Comparison of ENCODE assay signal across 8 cellular contexts in the genomic region with DNA sequence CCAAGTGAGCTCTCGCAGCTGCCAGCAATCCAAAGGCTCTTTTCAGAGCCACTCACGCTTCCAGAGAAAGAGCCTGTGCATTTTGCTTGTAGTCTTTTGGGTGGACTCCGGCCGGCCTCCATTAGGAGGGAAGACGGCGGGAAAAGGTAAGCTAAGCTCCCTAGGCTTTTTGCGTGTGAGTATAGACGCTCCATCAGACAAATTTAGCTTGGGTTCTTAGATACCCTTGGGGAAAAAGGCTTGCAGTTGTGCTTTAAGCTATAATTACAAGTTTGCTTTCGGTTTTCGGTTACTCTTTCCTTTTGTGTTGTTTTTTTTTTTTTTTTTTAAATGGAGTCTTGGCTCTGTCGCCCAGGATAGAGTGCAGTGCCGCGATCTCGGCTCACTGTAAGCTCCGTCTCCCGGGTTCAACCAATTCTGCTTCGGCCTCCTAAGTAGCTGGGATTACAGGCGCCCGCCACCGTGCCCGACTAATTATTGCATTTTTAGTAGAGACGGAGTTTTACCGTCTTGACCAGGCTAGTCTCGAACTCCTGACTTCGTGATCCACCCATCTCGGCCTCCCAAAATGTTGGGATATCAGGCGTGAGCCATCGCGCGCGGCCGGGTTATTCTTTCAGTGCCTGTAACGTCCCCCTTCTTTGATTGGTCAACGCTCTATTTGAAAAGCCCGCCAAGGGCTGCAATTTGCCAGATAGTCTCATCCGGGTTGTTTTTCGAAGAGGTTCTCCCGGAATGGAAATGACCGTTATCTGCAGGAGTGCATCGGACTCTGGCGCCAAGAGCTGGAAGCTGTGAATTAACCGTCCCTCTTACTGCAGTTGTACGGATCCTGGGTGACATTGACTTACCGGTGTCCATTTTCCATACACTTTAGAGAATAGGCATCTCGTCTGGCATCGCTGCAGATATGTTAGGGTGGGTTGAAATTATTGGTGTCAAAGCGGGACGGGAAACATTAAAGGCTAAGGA.
A peak's percentile ranks its signal among the peaks of the same experiment; 100 is the strongest.
DNase-seq lines count a peak whose midpoint lies in the region; ATAC-seq and TF ChIP-seq lines count a peak whose summit lies in the region.

No MANE protein-coding gene starts in this region.

- TF ChIP-seq CTCF in GM12865 (IDR thresholded peaks at IDR 0.05; ENCODE audit: insufficient read depth, low read depth, low read length, missing control alignments) (no peak), astrocyte of the spinal cord (IDR thresholded peaks at IDR 0.05; ENCODE audit: low read depth, low read length) (no peak)

- H3K4me3 ChIP-seq in GM12865 (ENCODE audit: low read depth, low read length) = peak overlapping the region; percentile 74
- peak overlapping the region; percentile 71 for H3K4me3 ChIP-seq in astrocyte of the spinal cord (ENCODE audit: low read depth, low read length)

- ATAC-seq in HG03521 (IDR thresholded peaks at IDR 0.05; ENCODE audit: unreplicated experiment) = no peak

- DNase-seq in GM12865 (ENCODE audit: low read depth) = peak; percentile 92
- peak; percentile 76 for DNase-seq in NCI-H1694 (lab: John Stamatoyannopoulos, UW)
- DNase-seq in T-helper 2 cell = peak; percentile 36 to 92 (median 66)
- peak; percentile 96 for DNase-seq in astrocyte of the spinal cord (ENCODE audit: low read depth, low spot score)
- peak; percentile 88 for DNase-seq in hepatic stellate cell (ENCODE audit: low spot score)
- DNase-seq in putamen (ENCODE audit: low spot score) = peak; percentile 84
- DNase-seq in SIG-M5 treated with dmso at 0.1 percent for 504 hours (lab: John Stamatoyannopoulos, UW; ENCODE audit: unreplicated experiment) = no peak

- in situ Hi-C loops in astrocyte of the spinal cord (cut with HindIII; ENCODE audit: low sequenced_read_pairs) = loop anchor here (10.0 kb wide), 1 partner anchor 749 kb away; a partner anchor contains a TSS
